18 cellular contexts compared by ENCODE assay signal in the genomic region with DNA sequence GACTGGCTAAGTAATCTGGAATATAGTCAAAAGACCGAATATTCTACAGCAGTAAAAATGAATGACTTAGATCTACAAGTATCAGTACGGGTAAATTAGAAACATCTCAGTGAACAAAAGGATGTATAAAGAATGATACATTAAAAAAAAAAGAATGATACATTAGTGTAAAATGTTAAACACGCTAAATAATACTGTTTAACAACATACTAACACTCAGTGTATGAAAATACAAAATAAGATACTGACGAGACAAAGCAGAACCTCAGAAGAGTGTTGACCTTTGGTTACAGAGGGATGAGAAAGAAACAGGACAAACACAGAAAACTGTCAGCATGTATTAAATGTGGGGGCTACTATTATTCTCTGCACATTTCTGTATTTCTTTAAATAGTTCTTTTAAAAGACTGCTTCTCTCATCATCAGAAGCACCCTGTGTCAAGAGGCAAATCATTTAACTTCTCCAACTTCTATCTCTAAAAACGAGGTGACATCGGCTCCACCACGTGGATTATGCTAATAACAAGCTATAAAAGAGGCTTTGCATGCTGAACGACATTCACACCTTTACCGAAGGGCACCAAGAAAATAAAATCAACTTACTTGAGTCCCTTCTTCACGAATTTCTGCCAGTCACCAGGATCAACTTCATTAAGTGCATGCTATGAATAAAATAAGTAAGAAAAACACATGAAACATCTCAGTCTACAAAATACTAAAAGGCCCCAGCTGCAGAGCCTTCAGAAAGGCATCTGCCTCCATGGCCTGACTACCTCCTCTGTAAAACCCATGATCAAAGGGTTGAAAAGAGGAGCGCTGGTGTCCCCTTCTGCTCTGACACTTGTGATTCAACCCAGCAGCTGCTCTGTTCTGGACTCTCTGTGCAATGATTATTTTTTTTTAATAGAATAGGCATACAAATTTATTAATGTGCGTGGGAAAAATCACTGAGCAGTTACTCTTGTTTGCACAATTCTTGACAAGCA. TPM values are rescaled to one million over a fixed set of nuclear protein-coding genes. Genes with fewer than 3 reads are reported as not detected.
"Had no signal": no experiment of that assay in that cellular context is flagged by ENCODE, and none has a peak within 500 bp of the region (broad histone marks: within the 10 kb centered on the region; RNA-seq: fewer than 3 reads in every experiment).

No MANE protein-coding gene starts in this region.

- H3K36me3 ChIP-seq: uterus had no signal

- H3K27me3 ChIP-seq: esophagus muscularis mucosa, sigmoid colon, tibial nerve, uterus had no signal

- H3K27ac ChIP-seq: esophagus muscularis mucosa, sigmoid colon, uterus had no signal

- H3K4me1 ChIP-seq: esophagus muscularis mucosa, sigmoid colon, uterus had no signal

- ATAC-seq: activated CD4-positive, alpha-beta T cell treated with anti-CD3 and anti-CD28 coated beads for 36 hours; activated CD8-positive, alpha-beta memory T cell treated with anti-CD3 and anti-CD28 coated beads, Interleukin-2, amount 10 ng/mL, durations not matched to agents 7 days and 5 days; stimulated activated memory B cell treated with anti-CD40 and anti-IgM and Interleukin-4, amounts not matched to agents 10 μg/mL and 1 μg/mL and 100 μg/mL, for 72 hours had no signal

- H3K4me3 ChIP-seq: esophagus muscularis mucosa, sigmoid colon, tibial nerve, uterus had no signal

- DNase-seq: activated CD4-positive, alpha-beta memory T cell treated with anti-CD3 and anti-CD28 coated beads for 36 hours; activated CD4-positive, alpha-beta T cell treated with anti-CD3 and anti-CD28 coated beads for 36 hours; activated CD8-positive, alpha-beta memory T cell treated with anti-CD3 and anti-CD28 coated beads, Interleukin-2, amount 10 ng/mL, durations not matched to agents 7 days and 5 days; activated naive CD8-positive, alpha-beta T cell treated with anti-CD3 and anti-CD28 coated beads, Interleukin-2, amount 10 ng/mL, durations not matched to agents 7 days and 5 days; activated T-cell treated with anti-CD3 and anti-CD28 coated beads, Interleukin-2, amount 50 U/mL, for 48 hours; aorta; hippocampal formation; sigmoid colon; stimulated activated CD4-positive, alpha-beta T cell treated with anti-CD3 and anti-CD28 coated beads, Interleukin-12 subunit alpha, Interleukin-12 subunit beta, amount 100 ng/mL, for 4 hours; uterus had no signal

RNA-seq across cellular contexts. Expression of gene MRAP, which starts 42.5 kb away (rescaled TPM):
- total RNA-seq: activated CD4-positive, alpha-beta memory T cell treated with anti-CD3 and anti-CD28 coated beads for 36 hours; activated CD4-positive, alpha-beta T cell treated with anti-CD3 and anti-CD28 coated beads for 36 hours; activated CD8-positive, alpha-beta memory T cell treated with anti-CD3 and anti-CD28 coated beads, Interleukin-2, amount 10 ng/mL, durations not matched to agents 7 days and 5 days; activated naive CD8-positive, alpha-beta T cell treated with anti-CD3 and anti-CD28 coated beads, Interleukin-2, amount 10 ng/mL, durations not matched to agents 7 days and 5 days; dermis microvascular lymphatic vessel endothelial cell; esophagus muscularis mucosa; glomerular endothelial cell; kidney epithelial cell; neural crest cell; pulmonary artery endothelial cell; uterus had no signal
